In genomic region chr2:104820126-104820525, GRCh38 we compare ENCODE assay signal across 27 cellular contexts. TPM values are rescaled to one million over a fixed set of nuclear protein-coding genes. Genes with fewer than 3 reads are reported as not detected.
"Had no signal": no experiment of that assay in that cellular context is flagged by ENCODE, and none has a peak within 500 bp of the region (broad histone marks: within the 10 kb centered on the region; RNA-seq: fewer than 3 reads in every experiment).

No MANE protein-coding gene starts in this region.

- DNase-seq: nephron progenitor cell; pancreas; right cardiac atrium; right lobe of liver; sigmoid colon; small intestine; stimulated activated CD4-positive, alpha-beta T cell treated with anti-CD3 and anti-CD28 coated beads, Interleukin-15, amount 100 ng/mL, for 24 hours; stimulated activated CD4-positive, alpha-beta T cell treated with anti-CD3 and anti-CD28 coated beads, Interleukin-2, amount 100 ng/mL, for 24 hours; stimulated activated CD4-positive, alpha-beta T cell treated with anti-CD3 and anti-CD28 coated beads, Interleukin-2, amount 100 ng/mL, for 48 hours; stimulated activated CD4-positive, alpha-beta T cell treated with anti-CD3 and anti-CD28 coated beads, Interleukin-4, amount 100 ng/mL, for 24 hours; stimulated activated naive B cell treated with anti-CD40 and anti-IgM and Interleukin-4, amounts not matched to agents 10 μg/mL and 1 μg/mL and 100 μg/mL, for 72 hours; stimulated activated naive CD4-positive, alpha-beta T cell treated with Interleukin-2 at 50 U/mL for 16 hours; stomach; thyroid gland; trophoblast cell; upper lobe of left lung had no signal

- H3K4me3 ChIP-seq: pancreas, prostate gland, right lobe of liver, sigmoid colon, stomach, thoracic aorta, thyroid gland, tibial nerve, upper lobe of left lung, vagina had no signal

- H3K9me3 ChIP-seq: neutrophil, pancreas, prostate gland, right lobe of liver, sigmoid colon, stomach, thoracic aorta, thyroid gland, tibial nerve, upper lobe of left lung, vagina had no signal

- H3K27ac ChIP-seq: neutrophil, pancreas, prostate gland, right lobe of liver, sigmoid colon, stomach, thoracic aorta, thyroid gland, tibial nerve, upper lobe of left lung, vagina had no signal

- H3K36me3 ChIP-seq: neutrophil, pancreas, prostate gland, right lobe of liver, sigmoid colon, stomach, thoracic aorta, thyroid gland, tibial nerve, upper lobe of left lung, vagina had no signal

- FAIRE-seq: pancreas, small intestine, urothelium cell line had no signal

- H3K27me3 ChIP-seq: neutrophil, pancreas, right lobe of liver, thyroid gland, tibial nerve, upper lobe of left lung, vagina had no signal

- H3K4me1 ChIP-seq: pancreas, prostate gland, right lobe of liver, sigmoid colon, stomach, thyroid gland, tibial nerve, upper lobe of left lung, vagina had no signal

RNA-seq across cellular contexts. Expression of gene POU3F3, which starts 33.8 kb away (rescaled TPM):
- total RNA-seq: natural killer cell treated with Interleukin-12 subunit alpha and Interleukin-12 subunit beta and Interleukin-15 and Interleukin-18, amount 100 ng/mL, for 72 hours; omental fat pad; pancreas; posterior vena cava; pulmonary artery endothelial cell; right lobe of liver; tibial nerve; upper lobe of left lung; ureter; vagina had no signal
